14 cellular contexts compared by ENCODE assay signal in genomic region chr1:61055110-61055614, GRCh38. TPM values are rescaled to one million over a fixed set of nuclear protein-coding genes. Genes with fewer than 3 reads are reported as not detected.
DNase-seq lines count a peak whose midpoint lies in the region; ATAC-seq and TF ChIP-seq lines count a peak whose summit lies in the region.
"Had no signal": no experiment of that assay in that cellular context is flagged by ENCODE, and none has a peak within 500 bp of the region (broad histone marks: within the 10 kb centered on the region; RNA-seq: fewer than 3 reads in every experiment).

No MANE protein-coding gene starts in this region.

- H4K20me1 ChIP-seq in mammary epithelial cell (ENCODE audit: insufficient read depth, low read length), result no peaks in the 10 kb centered on the region

- H3K4me2 ChIP-seq in mammary epithelial cell (ENCODE audit: insufficient read depth, low read depth, low read length), result no peak overlapping the region
- H3K4me2 ChIP-seq: PC-9 had no signal

- TF ChIP-seq POLR2A in tibial nerve (IDR thresholded peaks at IDR 0.05), result no peak

- ATAC-seq in GM21723 (IDR thresholded peaks at IDR 0.05; ENCODE audit: unreplicated experiment), result no peak
- ATAC-seq: effector memory CD8-positive, alpha-beta T cell had no signal

- in situ Hi-C loops in mammary epithelial cell (cut with MboI; ENCODE audit: low sequenced_read_pairs in 2 of 2), result loop anchor here in 1 of 2 donors (25.0 kb wide), 1 partner anchor 382 kb away; no protein-coding TSS in a partner anchor

- H3K9me3 Mint-ChIP-seq in MCF 10A (ENCODE audit: unreplicated experiment), result no peaks in the 10 kb centered on the region
- H3K9me3 Mint-ChIP-seq in mesothelial cell of epicardium, result no peaks in the 10 kb centered on the region
- H3K9me3 Mint-ChIP-seq in HFFc6, result no peaks in the 10 kb centered on the region
- H3K9me3 Mint-ChIP-seq: activated naive CD8-positive, alpha-beta T cell treated with anti-CD3 and anti-CD28 coated beads for 36 hours; effector memory CD8-positive, alpha-beta T cell had no signal

- no peak overlapping the region for H3K27ac Mint-ChIP-seq in MCF 10A (ENCODE audit: low read depth, unreplicated experiment)
- peak overlapping the region; percentile 85 for H3K27ac Mint-ChIP-seq in mesothelial cell of epicardium
- no peak overlapping the region for H3K27ac Mint-ChIP-seq in HFFc6
- H3K27ac Mint-ChIP-seq: activated naive CD8-positive, alpha-beta T cell treated with anti-CD3 and anti-CD28 coated beads for 36 hours; effector memory CD8-positive, alpha-beta T cell had no signal

- H3K27ac ChIP-seq in mammary epithelial cell (ENCODE audit: insufficient read depth, low read depth, low read length) (no peak overlapping the region), cingulate gyrus (ENCODE audit: low read depth, low read length) (peak overlapping the region; percentile 77), tibial nerve (peak overlapping the region; percentile 13 to 97 (median 60))
- H3K27ac ChIP-seq: PC-9 had no signal

- H2AFZ ChIP-seq in mammary epithelial cell (ENCODE audit: low read depth, low read length), result no peak overlapping the region
- H2AFZ ChIP-seq: PC-9 had no signal

- H3K36me3 Mint-ChIP-seq in MCF 10A (ENCODE audit: insufficient read depth, unreplicated experiment) (no peaks in the 10 kb centered on the region), mesothelial cell of epicardium (no peaks in the 10 kb centered on the region), HFFc6 (ENCODE audit: low read depth) (no peaks in the 10 kb centered on the region)
- H3K36me3 Mint-ChIP-seq: activated naive CD8-positive, alpha-beta T cell treated with anti-CD3 and anti-CD28 coated beads for 36 hours had no signal

- dilution Hi-C loops in mammary epithelial cell (cut with HindIII; ENCODE audit: low sequenced_read_pairs), result no loop called here

- intact Hi-C loops in MCF 10A (cut with micrococcal nuclease), result loop anchor here (5.0 to 10.0 kb wide), 2 partner anchors 87 to 800 kb away; no protein-coding TSS in a partner anchor
- intact Hi-C loops in mammary epithelial cell (cut with micrococcal nuclease), result no loop called here

- H3K27me3 ChIP-seq in mammary epithelial cell (ENCODE audit: insufficient read depth, low read length), result no peaks in the 10 kb centered on the region
- no peaks in the 10 kb centered on the region for H3K27me3 ChIP-seq in tibial nerve

- H3K4me3 ChIP-seq in mammary epithelial cell (replicated peaks in 1 of 3; ENCODE audit: insufficient read depth in 1 of 3, low read depth in 2 of 3, low read length in 3 of 3) (no peak overlapping the region), tibial nerve (no peak overlapping the region)
- H3K4me3 ChIP-seq: PC-9 had no signal

- no peaks in the 10 kb centered on the region for H3K36me3 ChIP-seq in mammary epithelial cell (ENCODE audit: insufficient read depth, low read length)
- H3K36me3 ChIP-seq in tibial nerve, result no peaks in the 10 kb centered on the region

- H3K4me1 Mint-ChIP-seq in MCF 10A (ENCODE audit: insufficient read depth, unreplicated experiment) (peaks cover 20% of the 10 kb centered on the region), mesothelial cell of epicardium (peaks cover 65% of the 10 kb centered on the region), HFFc6 (ENCODE audit: low read depth) (peaks cover 35% of the 10 kb centered on the region)

- CTCF ChIA-PET in MCF 10A (lab: Yijun Ruan, JAX) (interaction anchor here (0.5 to 2.0 kb wide), 9 partner anchors 12 to 287 kb away, joined by 3 to 11 read pairs (median 3); partner anchors contain the start of gene NFIA), mammary epithelial cell (lab: Charles Lee; ENCODE audit: low non-redundant PET) (no interaction called here)

- POLR2A ChIA-PET in MCF 10A (lab: Yijun Ruan, JAX), result interaction anchor here (0.6 to 15.8 kb wide), 10 partner anchors 24 to 276 kb away, joined by 3 to 369 read pairs (median 4); partner anchors contain the start of gene NFIA

- H3K27me3 Mint-ChIP-seq in MCF 10A (ENCODE audit: insufficient read depth, unreplicated experiment), result no peaks in the 10 kb centered on the region
- no peaks in the 10 kb centered on the region for H3K27me3 Mint-ChIP-seq in mesothelial cell of epicardium (ENCODE audit: low read depth)
- peaks cover 11% of the 10 kb centered on the region for H3K27me3 Mint-ChIP-seq in HFFc6 (ENCODE audit: insufficient read depth)

- H3K4me3 Mint-ChIP-seq in MCF 10A (ENCODE audit: unreplicated experiment), result no peak overlapping the region
- H3K4me3 Mint-ChIP-seq in mesothelial cell of epicardium, result peak overlapping the region; percentile 84
- no peak overlapping the region for H3K4me3 Mint-ChIP-seq in HFFc6
- H3K4me3 Mint-ChIP-seq: activated naive CD8-positive, alpha-beta T cell treated with anti-CD3 and anti-CD28 coated beads for 36 hours had no signal

- no peaks in the 10 kb centered on the region for H3K79me2 ChIP-seq in mammary epithelial cell (ENCODE audit: insufficient read depth, low read length)

- no peak overlapping the region for H3K9ac ChIP-seq in mammary epithelial cell (ENCODE audit: insufficient read depth, low read length)

- TF ChIP-seq CTCF in MCF 10A (IDR thresholded peaks at IDR 0.05; ENCODE audit: unreplicated experiment) (no peak), mammary epithelial cell (conservative IDR thresholded peaks at IDR 0.05 in 1 of 2, IDR thresholded peaks at IDR 0.05 in 1 of 2; ENCODE audit: extremely low read depth in 1 of 2, insufficient read depth in 1 of 2, low read depth in 1 of 2, low read length in 2 of 2) (no peak), mesothelial cell of epicardium (IDR thresholded peaks at IDR 0.05; ENCODE audit: unreplicated experiment) (no peak), tibial nerve (IDR thresholded peaks at IDR 0.05) (no peak), HFFc6 (IDR thresholded peaks at IDR 0.05) (no peak)

- peak in 1 of 2 donors; percentile 28 for TF ChIP-seq EP300 in tibial nerve (IDR thresholded peaks at IDR 0.05)

- H3K4me1 ChIP-seq in mammary epithelial cell (ENCODE audit: insufficient read depth, low read length) (peaks cover 12% of the 10 kb centered on the region), tibial nerve (peaks cover 0 to 57% (median 9%) of the 10 kb centered on the region in 4 donors)

- DNase-seq in MCF 10A (ENCODE audit: unreplicated experiment) (peak; percentile 74), mammary epithelial cell (no peak), mesothelial cell of epicardium (ENCODE audit: low spot score in 2 of 2, unreplicated experiment in 2 of 2) (no peak), tibial nerve (ENCODE audit: low spot score in 2 of 2) (peak in 1 of 2 donors; percentile 36), HFFc6 (no peak), SW 1271 (lab: John Stamatoyannopoulos, UW) (no peak)
- DNase-seq: activated naive CD8-positive, alpha-beta T cell treated with anti-CD3 and anti-CD28 coated beads for 36 hours; DMS79 treated with DMSO at 0.1 percent for 48 hours; effector memory CD8-positive, alpha-beta T cell; NCI-H146; PC-9; stimulated activated naive CD4-positive, alpha-beta T cell had no signal

- H3K9me3 ChIP-seq in mammary epithelial cell (replicated peaks; ENCODE audit: insufficient read depth, low read length), result no peaks in the 10 kb centered on the region
- H3K9me3 ChIP-seq in tibial nerve, result no peaks in the 10 kb centered on the region

- BruUV-seq in MCF 10A (replicated peaks; lab: Mats Ljungman, UMichigan), result no TSS peak
- BruUV-seq in mammary epithelial cell (replicated peaks; lab: Mats Ljungman, UMichigan), result no TSS peak

RNA-seq across cellular contexts. Expression of gene NFIA, which starts 27.2 kb away (rescaled TPM):
- 47.4 and 54.8 TPM in 2 replicates for total RNA-seq in MCF 10A (2022)
- total RNA-seq in mammary epithelial cell, result 10 to 100 TPM in 1 of 2 donors, 1 to 10 TPM in 1; 8.7 to 33.2 TPM
- 27.8 TPM for polyA plus RNA-seq in mammary epithelial cell
- polyA minus RNA-seq in mammary epithelial cell, result 49.5 TPM
- total RNA-seq in mesothelial cell of epicardium, result 152 to 163 TPM (median 162 TPM) in 3 replicates
- 10 to 100 TPM; 71.2 to 81.4 (median 75.7) TPM for total RNA-seq in tibial nerve
- 10 to 100 TPM in 4 of 6 experiments, 1 to 10 TPM in 2; 8.5 to 11.3 (median 10.4) TPM for total RNA-seq in HFFc6 (2021; fragmentation: NEBNext Ultra II Directional; extraction: Animal tissue kit (Norgen Biotek cat#: 25700))
